ENCODE assay signal across 28 cellular contexts in genomic region chr1:169360415-169360814, GRCh38.
"Had no signal": no experiment of that assay in that cellular context is flagged by ENCODE, and none has a peak within 500 bp of the region (broad histone marks: within the 10 kb centered on the region; RNA-seq: fewer than 3 reads in every experiment).

No MANE protein-coding gene starts in this region.

- H3K27me3 ChIP-seq: body of pancreas, esophagus squamous epithelium, heart right ventricle, left lung, neutrophil, testis, transverse colon had no signal

- H3K4me3 Mint-ChIP-seq: activated CD8-positive, alpha-beta T cell treated with anti-CD3 and anti-CD28 coated beads for 36 hours; activated naive CD8-positive, alpha-beta T cell; nephron had no signal

- H3K9me3 ChIP-seq: body of pancreas, esophagus squamous epithelium, heart right ventricle, left lung, lower lobe of right lung, neutrophil, testis, transverse colon had no signal

- H3K9me3 Mint-ChIP-seq: activated CD8-positive, alpha-beta T cell treated with anti-CD3 and anti-CD28 coated beads for 36 hours; nephron had no signal

- DNase-seq: activated CD4-positive, alpha-beta T cell treated with anti-CD3 and anti-CD28 coated beads, Interleukin-2, amount 50 U/mL, for 1 hour; activated CD4-positive, CD25-positive, alpha-beta regulatory T cell treated with anti-CD3 and anti-CD28 coated beads, Interleukin-2, amount 50 U/mL, for 72 hours; activated CD8-positive, alpha-beta T cell treated with anti-CD3 and anti-CD28 coated beads for 36 hours; activated naive CD4-positive, alpha-beta T cell treated with Interleukin-2 at 50 U/mL for 16 hours; activated T-cell treated with anti-CD3 and anti-CD28 coated beads, Interleukin-2, amount 50 U/mL, for 48 hours; anterior cingulate cortex; body of pancreas; dermis blood vessel endothelial cell; effector CD8-positive, alpha-beta T cell; esophagus squamous epithelium; foreskin melanocyte; heart right ventricle; kidney glomerular epithelial cell; left lung; lower lobe of right lung; stimulated activated CD4-positive, alpha-beta T cell treated with anti-CD3 and anti-CD28 coated beads, Interleukin-12 subunit alpha, Interleukin-12 subunit beta, amount 100 ng/mL, for 4 hours; stimulated activated CD4-positive, alpha-beta T cell treated with anti-CD3 and anti-CD28 coated beads, Interleukin-4, amount 100 ng/mL, for 1 hour; stimulated activated naive CD8-positive, alpha-beta T cell treated with anti-CD3 and anti-CD28 coated beads, Interleukin-15, Interleukin-2, amounts not matched to agents 100 U/mL and 50 U/mL, for 24 hours; T1000; testis; transverse colon; WERI-Rb-1 had no signal

- H3K36me3 ChIP-seq: esophagus squamous epithelium, heart right ventricle, left lung, lower lobe of right lung, neutrophil, transverse colon, WERI-Rb-1 had no signal

- ATAC-seq: activated CD8-positive, alpha-beta T cell treated with anti-CD3 and anti-CD28 coated beads for 36 hours; body of pancreas; heart right ventricle; left lung; lower lobe of right lung; sciatic nerve; stimulated activated naive CD8-positive, alpha-beta T cell treated with anti-CD3 and anti-CD28 coated beads, Interleukin-15, Interleukin-2, amounts not matched to agents 100 U/mL and 50 U/mL, for 24 hours had no signal

- H3K4me1 ChIP-seq: body of pancreas, heart right ventricle, left lung, lower lobe of right lung, testis had no signal

- H3K4me3 ChIP-seq: body of pancreas, esophagus squamous epithelium, heart right ventricle, left lung, lower lobe of right lung, skin epidermis, testis, transverse colon had no signal

- H3K4me1 Mint-ChIP-seq: nephron had no signal

- H3K27ac Mint-ChIP-seq: activated CD8-positive, alpha-beta T cell treated with anti-CD3 and anti-CD28 coated beads for 36 hours; activated naive CD8-positive, alpha-beta T cell; nephron; progenitor cell of endocrine pancreas had no signal

- H3K27me3 Mint-ChIP-seq: activated CD8-positive, alpha-beta T cell treated with anti-CD3 and anti-CD28 coated beads for 36 hours; activated naive CD8-positive, alpha-beta T cell; progenitor cell of endocrine pancreas had no signal
